Comparison of ENCODE assay signal across 1 cellular context in the genomic region with DNA sequence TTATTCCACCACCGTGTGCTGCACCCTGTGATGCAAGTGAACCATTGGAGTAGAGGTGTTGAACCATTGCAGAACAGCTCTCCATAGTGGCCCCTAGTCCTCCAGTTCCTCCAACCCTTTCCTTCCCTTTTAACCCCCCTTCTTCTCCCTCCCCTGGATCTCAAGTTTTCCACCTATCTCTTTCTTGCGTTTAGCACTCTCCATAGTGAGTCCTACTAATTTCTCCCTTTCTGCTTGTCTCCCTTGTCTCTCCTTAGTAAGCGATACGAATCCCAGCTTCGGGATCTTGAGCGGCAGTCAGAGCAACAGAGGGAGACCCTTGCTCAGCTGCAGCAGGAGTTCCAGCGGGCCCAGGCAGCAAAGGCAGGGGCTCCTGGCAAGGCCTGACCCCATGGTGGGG.
TF ChIP-seq lines count a peak whose summit lies in the region.

No MANE protein-coding gene starts in this region.

TF ChIP-seq in GM23338, 12 proteins besides CTCF, POLR2A, EP300 and RAD21 (continued from another document):
- TF ChIP-seq, protein P1, sequence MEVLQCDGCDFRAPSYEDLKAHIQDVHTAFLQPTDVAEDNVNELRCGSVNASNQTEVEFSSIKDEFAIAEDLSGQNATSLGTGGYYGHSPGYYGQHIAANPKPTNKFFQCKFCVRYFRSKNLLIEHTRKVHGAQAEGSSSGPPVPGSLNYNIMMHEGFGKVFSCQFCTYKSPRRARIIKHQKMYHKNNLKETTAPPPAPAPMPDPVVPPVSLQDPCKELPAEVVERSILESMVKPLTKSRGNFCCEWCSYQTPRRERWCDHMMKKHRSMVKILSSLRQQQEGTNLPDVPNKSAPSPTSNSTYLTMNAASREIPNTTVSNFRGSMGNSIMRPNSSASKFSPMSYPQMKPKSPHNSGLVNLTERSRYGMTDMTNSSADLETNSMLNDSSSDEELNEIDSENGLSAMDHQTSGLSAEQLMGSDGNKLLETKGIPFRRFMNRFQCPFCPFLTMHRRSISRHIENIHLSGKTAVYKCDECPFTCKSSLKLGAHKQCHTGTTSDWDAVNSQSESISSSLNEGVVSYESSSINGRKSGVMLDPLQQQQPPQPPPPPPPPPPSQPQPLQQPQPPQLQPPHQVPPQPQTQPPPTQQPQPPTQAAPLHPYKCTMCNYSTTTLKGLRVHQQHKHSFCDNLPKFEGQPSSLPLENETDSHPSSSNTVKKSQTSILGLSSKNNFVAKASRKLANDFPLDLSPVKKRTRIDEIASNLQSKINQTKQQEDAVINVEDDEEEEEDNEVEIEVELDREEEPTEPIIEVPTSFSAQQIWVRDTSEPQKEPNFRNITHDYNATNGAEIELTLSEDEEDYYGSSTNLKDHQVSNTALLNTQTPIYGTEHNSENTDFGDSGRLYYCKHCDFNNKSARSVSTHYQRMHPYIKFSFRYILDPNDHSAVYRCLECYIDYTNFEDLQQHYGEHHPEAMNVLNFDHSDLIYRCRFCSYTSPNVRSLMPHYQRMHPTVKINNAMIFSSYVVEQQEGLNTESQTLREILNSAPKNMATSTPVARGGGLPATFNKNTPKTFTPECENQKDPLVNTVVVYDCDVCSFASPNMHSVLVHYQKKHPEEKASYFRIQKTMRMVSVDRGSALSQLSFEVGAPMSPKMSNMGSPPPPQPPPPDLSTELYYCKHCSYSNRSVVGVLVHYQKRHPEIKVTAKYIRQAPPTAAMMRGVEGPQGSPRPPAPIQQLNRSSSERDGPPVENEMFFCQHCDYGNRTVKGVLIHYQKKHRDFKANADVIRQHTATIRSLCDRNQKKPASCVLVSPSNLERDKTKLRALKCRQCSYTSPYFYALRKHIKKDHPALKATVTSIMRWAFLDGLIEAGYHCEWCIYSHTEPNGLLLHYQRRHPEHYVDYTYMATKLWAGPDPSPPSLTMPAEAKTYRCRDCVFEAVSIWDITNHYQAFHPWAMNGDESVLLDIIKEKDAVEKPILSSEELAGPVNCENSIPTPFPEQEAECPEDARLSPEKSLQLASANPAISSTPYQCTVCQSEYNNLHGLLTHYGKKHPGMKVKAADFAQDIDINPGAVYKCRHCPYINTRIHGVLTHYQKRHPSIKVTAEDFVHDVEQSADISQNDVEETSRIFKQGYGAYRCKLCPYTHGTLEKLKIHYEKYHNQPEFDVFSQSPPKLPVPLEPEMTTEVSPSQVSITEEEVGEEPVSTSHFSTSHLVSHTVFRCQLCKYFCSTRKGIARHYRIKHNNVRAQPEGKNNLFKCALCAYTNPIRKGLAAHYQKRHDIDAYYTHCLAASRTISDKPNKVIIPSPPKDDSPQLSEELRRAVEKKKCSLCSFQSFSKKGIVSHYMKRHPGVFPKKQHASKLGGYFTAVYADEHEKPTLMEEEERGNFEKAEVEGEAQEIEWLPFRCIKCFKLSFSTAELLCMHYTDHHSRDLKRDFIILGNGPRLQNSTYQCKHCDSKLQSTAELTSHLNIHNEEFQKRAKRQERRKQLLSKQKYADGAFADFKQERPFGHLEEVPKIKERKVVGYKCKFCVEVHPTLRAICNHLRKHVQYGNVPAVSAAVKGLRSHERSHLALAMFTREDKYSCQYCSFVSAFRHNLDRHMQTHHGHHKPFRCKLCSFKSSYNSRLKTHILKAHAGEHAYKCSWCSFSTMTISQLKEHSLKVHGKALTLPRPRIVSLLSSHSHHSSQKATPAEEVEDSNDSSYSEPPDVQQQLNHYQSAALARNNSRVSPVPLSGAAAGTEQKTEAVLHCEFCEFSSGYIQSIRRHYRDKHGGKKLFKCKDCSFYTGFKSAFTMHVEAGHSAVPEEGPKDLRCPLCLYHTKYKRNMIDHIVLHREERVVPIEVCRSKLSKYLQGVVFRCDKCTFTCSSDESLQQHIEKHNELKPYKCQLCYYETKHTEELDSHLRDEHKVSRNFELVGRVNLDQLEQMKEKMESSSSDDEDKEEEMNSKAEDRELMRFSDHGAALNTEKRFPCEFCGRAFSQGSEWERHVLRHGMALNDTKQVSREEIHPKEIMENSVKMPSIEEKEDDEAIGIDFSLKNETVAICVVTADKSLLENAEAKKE (CRISPR knock-in tag; IDR thresholded peaks at IDR 0.05) = no peak
